ENCODE assay signal across 8 cellular contexts in the genomic region with DNA sequence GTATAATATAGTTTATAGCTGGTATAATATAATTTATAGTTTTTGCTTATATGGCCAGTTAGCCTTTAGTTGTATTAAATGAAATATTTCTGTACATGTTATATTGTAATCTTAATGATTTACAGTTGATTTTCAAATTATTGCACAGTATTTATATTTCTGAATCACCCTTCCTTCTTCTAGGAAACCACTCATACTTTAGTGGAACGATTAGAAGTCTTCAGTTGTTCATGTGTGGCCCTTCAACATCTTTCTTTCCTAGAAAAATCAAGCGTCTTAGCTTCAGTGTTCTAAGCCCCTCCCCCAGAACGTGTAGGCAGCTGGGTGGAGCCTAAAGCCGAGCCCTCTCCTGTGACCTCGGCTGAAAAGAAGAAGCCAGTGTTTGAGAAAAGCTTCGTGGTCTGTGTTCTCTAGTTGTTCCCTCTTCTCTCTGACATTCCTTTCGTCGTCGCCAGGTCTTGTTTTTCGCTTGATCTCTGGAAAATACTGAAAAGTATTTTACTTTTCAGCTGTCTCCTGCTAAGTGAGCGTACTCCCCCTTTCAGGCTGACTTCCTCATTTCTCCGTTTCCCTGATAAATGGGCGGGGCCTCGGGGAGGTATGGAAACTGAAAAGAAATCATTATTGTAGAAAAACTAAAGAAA. TPM values are rescaled to one million over a fixed set of nuclear protein-coding genes. Genes with fewer than 3 reads are reported as not detected.
A peak's percentile ranks its signal among the peaks of the same experiment; 100 is the strongest.
DNase-seq lines count a peak whose midpoint lies in the region; ATAC-seq lines count a peak whose summit lies in the region.

A gene with protein sequence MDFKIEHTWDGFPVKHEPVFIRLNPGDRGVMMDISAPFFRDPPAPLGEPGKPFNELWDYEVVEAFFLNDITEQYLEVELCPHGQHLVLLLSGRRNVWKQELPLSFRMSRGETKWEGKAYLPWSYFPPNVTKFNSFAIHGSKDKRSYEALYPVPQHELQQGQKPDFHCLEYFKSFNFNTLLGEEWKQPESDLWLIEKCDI (plus strand): TSS at position 342 of the 644 bp plus-strand sequence. CDS start 6,459 bp downstream, outside the sequence.

- peak within 1 kb of the TSS; percentile 92 for H3K27ac ChIP-seq in ACC112 (ENCODE audit: low read depth, low read length)

- peak within 1 kb of the TSS; percentile 91 for H3K4me3 Mint-ChIP-seq in activated CD4-positive, alpha-beta memory T cell treated with anti-CD3 and anti-CD28 coated beads, Interleukin-2, amount 10 ng/mL, durations not matched to agents 7 days and 5 days

- H2AFZ ChIP-seq in ACC112 (ENCODE audit: low read length, unreplicated experiment): peak within 1 kb of the TSS; percentile 95

- POLR2A ChIA-PET in activated CD4-positive, alpha-beta memory T cell treated with anti-CD3 and anti-CD28 coated beads, Interleukin-2, amount 10 ng/mL, durations not matched to agents 7 days and 5 days (lab: Charles Lee): interaction anchor here (1.0 to 7.7 kb wide), 8 partner anchors 9 to 1035 kb away, joined by 3 to 140 read pairs (median 5); a partner anchor contains a TSS

- H3K9me3 Mint-ChIP-seq in activated CD4-positive, alpha-beta memory T cell treated with anti-CD3 and anti-CD28 coated beads, Interleukin-2, amount 10 ng/mL, durations not matched to agents 7 days and 5 days: no peaks in the 10 kb centered on the region

- H3K4me1 Mint-ChIP-seq in activated CD4-positive, alpha-beta memory T cell treated with anti-CD3 and anti-CD28 coated beads, Interleukin-2, amount 10 ng/mL, durations not matched to agents 7 days and 5 days: peaks cover 42% of the 10 kb centered on the region

- no peaks in the 10 kb centered on the region for H3K27me3 Mint-ChIP-seq in activated CD4-positive, alpha-beta memory T cell treated with anti-CD3 and anti-CD28 coated beads, Interleukin-2, amount 10 ng/mL, durations not matched to agents 7 days and 5 days

- peak; percentile 80 for DNase-seq in NCI-H69 (lab: John Stamatoyannopoulos, UW)
- peak; percentile 85 for DNase-seq in activated CD4-positive, alpha-beta memory T cell treated with anti-CD3 and anti-CD28 coated beads, Interleukin-2, amount 10 ng/mL, durations not matched to agents 7 days and 5 days
- peak; percentile 46 for DNase-seq in effector CD8-positive, alpha-beta T cell (lab: John Stamatoyannopoulos, UW)
- DNase-seq in lung microvascular endothelial cell (ENCODE audit: low read depth in 2 of 2): peak; percentile 62 to 78
- DNase-seq in stimulated activated CD8-positive, alpha-beta memory T cell treated with anti-CD3 and anti-CD28 coated beads, Interleukin-12 subunit alpha, Interleukin-12 subunit beta, amount 100 ng/mL, for 1 hour (ENCODE audit: low read depth): peak; percentile 51

- H3K36me3 Mint-ChIP-seq in activated CD4-positive, alpha-beta memory T cell treated with anti-CD3 and anti-CD28 coated beads, Interleukin-2, amount 10 ng/mL, durations not matched to agents 7 days and 5 days (ENCODE audit: low read depth): peaks cover 18% of the 10 kb centered on the region

- H3K4me1 ChIP-seq in ACC112 (ENCODE audit: control insufficient read depth, insufficient read depth, low read length, unreplicated experiment): peaks cover 18% of the 10 kb centered on the region

- no peaks in the 10 kb centered on the region for H3K27me3 ChIP-seq in ACC112 (ENCODE audit: insufficient read depth, low read length)

- peaks cover 29% of the 10 kb centered on the region for H3K79me2 ChIP-seq in ACC112 (ENCODE audit: control insufficient read depth, insufficient read depth, low read length, unreplicated experiment)

- H3K27ac Mint-ChIP-seq in activated CD4-positive, alpha-beta memory T cell treated with anti-CD3 and anti-CD28 coated beads, Interleukin-2, amount 10 ng/mL, durations not matched to agents 7 days and 5 days: peak within 1 kb of the TSS; percentile 44

- CTCF ChIA-PET in activated CD4-positive, alpha-beta memory T cell treated with anti-CD3 and anti-CD28 coated beads, Interleukin-2, amount 10 ng/mL, durations not matched to agents 7 days and 5 days (lab: Charles Lee): interaction anchor here (0.8 kb wide), 1 partner anchor 234 kb away, joined by 3 read pairs; no protein-coding TSS in a partner anchor

- ATAC-seq in GM18861 (IDR thresholded peaks at IDR 0.05; ENCODE audit: unreplicated experiment): peak; percentile 38
- ATAC-seq in HG03095 (IDR thresholded peaks at IDR 0.05; ENCODE audit: unreplicated experiment): peak; percentile 43

- H3K36me3 ChIP-seq in ACC112 (ENCODE audit: insufficient read depth, low read length): no peaks in the 10 kb centered on the region

- H3K4me3 ChIP-seq in ACC112 (ENCODE audit: low read depth, low read length): peak within 1 kb of the TSS; percentile 84

RNA-seq across cellular contexts. Expression of the gene that starts here (rescaled TPM):
- total RNA-seq in activated CD4-positive, alpha-beta memory T cell treated with anti-CD3 and anti-CD28 coated beads, Interleukin-2, amount 10 ng/mL, durations not matched to agents 7 days and 5 days: 10 to 100 TPM; 26.2 to 27.2 TPM
- 1.6 and 3.5 TPM in 2 replicates for total RNA-seq in lung microvascular endothelial cell

Comparison
In these comparisons a context has a peak if more than half of its experiments do, and no peak if none do; other contexts are left out.
1. Peak in every context shown above with its lines: DNase-seq, ATAC-seq, H3K4me3 ChIP-seq and H3K27ac ChIP-seq.